Comparison of ENCODE assay signal across 3 cellular contexts in the genomic region with DNA sequence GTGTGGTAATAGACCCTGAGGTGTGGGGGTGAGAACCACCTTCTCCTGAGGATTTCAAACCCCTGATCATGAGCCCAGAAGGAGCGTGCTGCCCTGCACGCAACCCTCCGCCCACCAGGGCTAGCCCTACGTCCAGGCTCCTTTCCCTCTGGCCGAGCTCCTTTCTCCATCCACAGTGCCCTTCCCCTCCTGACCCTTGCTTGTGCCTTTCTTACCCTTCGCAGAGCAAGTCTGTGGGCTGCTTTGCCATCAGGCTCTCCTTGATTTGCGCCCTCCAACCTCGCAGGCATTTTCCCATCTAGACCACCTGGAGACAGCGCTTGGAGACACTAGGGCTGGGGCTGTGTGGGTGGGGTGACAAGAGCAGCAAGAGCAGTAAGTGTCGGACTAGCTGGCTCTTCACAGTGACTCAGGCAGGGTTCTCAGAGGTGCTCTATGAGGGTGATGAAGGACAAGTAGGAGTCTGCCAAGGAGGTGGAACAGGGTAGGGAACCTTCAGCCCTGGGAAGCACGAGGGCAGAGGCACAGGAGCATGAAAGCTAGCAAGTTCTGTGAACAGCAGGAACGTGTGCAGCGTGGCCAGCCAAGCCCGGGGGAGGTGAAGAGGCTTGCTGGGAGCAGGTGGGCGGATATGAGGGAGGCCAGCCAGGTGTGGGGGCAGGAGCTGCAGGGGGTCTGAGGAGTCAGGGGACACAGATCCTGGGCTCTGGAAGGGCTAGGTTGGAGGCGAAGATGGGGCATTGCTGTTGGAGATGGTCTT.
TF ChIP-seq lines count a peak whose summit lies in the region.

No MANE protein-coding gene starts in this region.

TF ChIP-seq in Ishikawa, 13 proteins besides CTCF, POLR2A, EP300 and RAD21:
- peak; percentile 83 for TF ChIP-seq EGR1 (IDR thresholded peaks at IDR 0.05)
- TF ChIP-seq, protein P1, sequence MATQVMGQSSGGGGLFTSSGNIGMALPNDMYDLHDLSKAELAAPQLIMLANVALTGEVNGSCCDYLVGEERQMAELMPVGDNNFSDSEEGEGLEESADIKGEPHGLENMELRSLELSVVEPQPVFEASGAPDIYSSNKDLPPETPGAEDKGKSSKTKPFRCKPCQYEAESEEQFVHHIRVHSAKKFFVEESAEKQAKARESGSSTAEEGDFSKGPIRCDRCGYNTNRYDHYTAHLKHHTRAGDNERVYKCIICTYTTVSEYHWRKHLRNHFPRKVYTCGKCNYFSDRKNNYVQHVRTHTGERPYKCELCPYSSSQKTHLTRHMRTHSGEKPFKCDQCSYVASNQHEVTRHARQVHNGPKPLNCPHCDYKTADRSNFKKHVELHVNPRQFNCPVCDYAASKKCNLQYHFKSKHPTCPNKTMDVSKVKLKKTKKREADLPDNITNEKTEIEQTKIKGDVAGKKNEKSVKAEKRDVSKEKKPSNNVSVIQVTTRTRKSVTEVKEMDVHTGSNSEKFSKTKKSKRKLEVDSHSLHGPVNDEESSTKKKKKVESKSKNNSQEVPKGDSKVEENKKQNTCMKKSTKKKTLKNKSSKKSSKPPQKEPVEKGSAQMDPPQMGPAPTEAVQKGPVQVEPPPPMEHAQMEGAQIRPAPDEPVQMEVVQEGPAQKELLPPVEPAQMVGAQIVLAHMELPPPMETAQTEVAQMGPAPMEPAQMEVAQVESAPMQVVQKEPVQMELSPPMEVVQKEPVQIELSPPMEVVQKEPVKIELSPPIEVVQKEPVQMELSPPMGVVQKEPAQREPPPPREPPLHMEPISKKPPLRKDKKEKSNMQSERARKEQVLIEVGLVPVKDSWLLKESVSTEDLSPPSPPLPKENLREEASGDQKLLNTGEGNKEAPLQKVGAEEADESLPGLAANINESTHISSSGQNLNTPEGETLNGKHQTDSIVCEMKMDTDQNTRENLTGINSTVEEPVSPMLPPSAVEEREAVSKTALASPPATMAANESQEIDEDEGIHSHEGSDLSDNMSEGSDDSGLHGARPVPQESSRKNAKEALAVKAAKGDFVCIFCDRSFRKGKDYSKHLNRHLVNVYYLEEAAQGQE (IDR thresholded peaks at IDR 0.05; ENCODE audit: low read depth): no peak

TF ChIP-seq in H1, 55 proteins besides CTCF, POLR2A, EP300 and RAD21:
- no peak for TF ChIP-seq RXRA (IDR thresholded peaks at IDR 0.05; ENCODE audit: insufficient read depth, low read depth, low read length)
- TF ChIP-seq TAF1 (IDR thresholded peaks at IDR 0.05; ENCODE audit: low read depth, low read length): no peak
- no peak for TF ChIP-seq PHF8 (conservative IDR thresholded peaks at IDR 0.05; ENCODE audit: low read depth, low read length)
- TF ChIP-seq ZNF274 (IDR thresholded peaks at IDR 0.05; ENCODE audit: borderline replicate concordance, extremely low read depth, low read length): no peak
- TF ChIP-seq TBP (IDR thresholded peaks at IDR 0.05; ENCODE audit: low read depth, low read length): no peak
- TF ChIP-seq ASH2L (IDR thresholded peaks at IDR 0.05; ENCODE audit: low read length): no peak
- TF ChIP-seq JUND (IDR thresholded peaks at IDR 0.05; ENCODE audit: low read length): no peak
- TF ChIP-seq, protein P2, sequence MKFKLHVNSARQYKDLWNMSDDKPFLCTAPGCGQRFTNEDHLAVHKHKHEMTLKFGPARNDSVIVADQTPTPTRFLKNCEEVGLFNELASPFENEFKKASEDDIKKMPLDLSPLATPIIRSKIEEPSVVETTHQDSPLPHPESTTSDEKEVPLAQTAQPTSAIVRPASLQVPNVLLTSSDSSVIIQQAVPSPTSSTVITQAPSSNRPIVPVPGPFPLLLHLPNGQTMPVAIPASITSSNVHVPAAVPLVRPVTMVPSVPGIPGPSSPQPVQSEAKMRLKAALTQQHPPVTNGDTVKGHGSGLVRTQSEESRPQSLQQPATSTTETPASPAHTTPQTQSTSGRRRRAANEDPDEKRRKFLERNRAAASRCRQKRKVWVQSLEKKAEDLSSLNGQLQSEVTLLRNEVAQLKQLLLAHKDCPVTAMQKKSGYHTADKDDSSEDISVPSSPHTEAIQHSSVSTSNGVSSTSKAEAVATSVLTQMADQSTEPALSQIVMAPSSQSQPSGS (IDR thresholded peaks at IDR 0.05; ENCODE audit: low read length): no peak
- TF ChIP-seq CTBP2 (IDR thresholded peaks at IDR 0.05; ENCODE audit: borderline replicate concordance, insufficient read depth, insufficient read length, low read length): no peak
- no peak for TF ChIP-seq SP1 (IDR thresholded peaks at IDR 0.05; ENCODE audit: low read depth, low read length)
- no peak for TF ChIP-seq EGR1 (IDR thresholded peaks at IDR 0.05; ENCODE audit: borderline replicate concordance, low read depth, low read length)
- no peak for TF ChIP-seq KDM4A (IDR thresholded peaks at IDR 0.05; ENCODE audit: low read depth, low read length, severe bottlenecking)
- no peak for TF ChIP-seq NRF1 (IDR thresholded peaks at IDR 0.05; ENCODE audit: low read depth, low read length)
- no peak for TF ChIP-seq CBX5 (IDR thresholded peaks at IDR 0.05; ENCODE audit: low read depth, low read length)
- no peak for TF ChIP-seq CHD1 (IDR thresholded peaks at IDR 0.05; ENCODE audit: low read depth, low read length)
- TF ChIP-seq, protein P3, sequence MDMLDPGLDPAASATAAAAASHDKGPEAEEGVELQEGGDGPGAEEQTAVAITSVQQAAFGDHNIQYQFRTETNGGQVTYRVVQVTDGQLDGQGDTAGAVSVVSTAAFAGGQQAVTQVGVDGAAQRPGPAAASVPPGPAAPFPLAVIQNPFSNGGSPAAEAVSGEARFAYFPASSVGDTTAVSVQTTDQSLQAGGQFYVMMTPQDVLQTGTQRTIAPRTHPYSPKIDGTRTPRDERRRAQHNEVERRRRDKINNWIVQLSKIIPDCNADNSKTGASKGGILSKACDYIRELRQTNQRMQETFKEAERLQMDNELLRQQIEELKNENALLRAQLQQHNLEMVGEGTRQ (IDR thresholded peaks at IDR 0.05; ENCODE audit: low read length): no peak
- TF ChIP-seq GABPA (IDR thresholded peaks at IDR 0.05; ENCODE audit: borderline replicate concordance, insufficient read depth, low read length): no peak
- TF ChIP-seq, protein P4, sequence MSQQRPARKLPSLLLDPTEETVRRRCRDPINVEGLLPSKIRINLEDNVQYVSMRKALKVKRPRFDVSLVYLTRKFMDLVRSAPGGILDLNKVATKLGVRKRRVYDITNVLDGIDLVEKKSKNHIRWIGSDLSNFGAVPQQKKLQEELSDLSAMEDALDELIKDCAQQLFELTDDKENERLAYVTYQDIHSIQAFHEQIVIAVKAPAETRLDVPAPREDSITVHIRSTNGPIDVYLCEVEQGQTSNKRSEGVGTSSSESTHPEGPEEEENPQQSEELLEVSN (IDR thresholded peaks at IDR 0.05): no peak
- no peak for TF ChIP-seq RFX5 (IDR thresholded peaks at IDR 0.05; ENCODE audit: borderline replicate concordance, low read depth, low read length)

TF ChIP-seq in HEK293T, 16 proteins besides CTCF, POLR2A, EP300 and RAD21:
- TF ChIP-seq FOXA1 (IDR thresholded peaks at IDR 0.05) (no peak), NFRKB (IDR thresholded peaks at IDR 0.05) (no peak), SP1 (IDR thresholded peaks at IDR 0.05) (no peak), CTBP1 (IDR thresholded peaks at IDR 0.05; ENCODE audit: borderline replicate concordance) (no peak), FOXK2 (IDR thresholded peaks at IDR 0.05) (no peak), ELF4 (IDR thresholded peaks at IDR 0.05) (no peak), HDGF (IDR thresholded peaks at IDR 0.05; ENCODE audit: borderline replicate concordance) (no peak), LEF1 (IDR thresholded peaks at IDR 0.05; ENCODE audit: borderline replicate concordance) (no peak)
- TF ChIP-seq, protein P5, sequence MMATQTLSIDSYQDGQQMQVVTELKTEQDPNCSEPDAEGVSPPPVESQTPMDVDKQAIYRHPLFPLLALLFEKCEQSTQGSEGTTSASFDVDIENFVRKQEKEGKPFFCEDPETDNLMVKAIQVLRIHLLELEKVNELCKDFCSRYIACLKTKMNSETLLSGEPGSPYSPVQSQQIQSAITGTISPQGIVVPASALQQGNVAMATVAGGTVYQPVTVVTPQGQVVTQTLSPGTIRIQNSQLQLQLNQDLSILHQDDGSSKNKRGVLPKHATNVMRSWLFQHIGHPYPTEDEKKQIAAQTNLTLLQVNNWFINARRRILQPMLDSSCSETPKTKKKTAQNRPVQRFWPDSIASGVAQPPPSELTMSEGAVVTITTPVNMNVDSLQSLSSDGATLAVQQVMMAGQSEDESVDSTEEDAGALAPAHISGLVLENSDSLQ (IDR thresholded peaks at IDR 0.05): no peak
